11 cellular contexts compared by ENCODE assay signal in the genomic region with DNA sequence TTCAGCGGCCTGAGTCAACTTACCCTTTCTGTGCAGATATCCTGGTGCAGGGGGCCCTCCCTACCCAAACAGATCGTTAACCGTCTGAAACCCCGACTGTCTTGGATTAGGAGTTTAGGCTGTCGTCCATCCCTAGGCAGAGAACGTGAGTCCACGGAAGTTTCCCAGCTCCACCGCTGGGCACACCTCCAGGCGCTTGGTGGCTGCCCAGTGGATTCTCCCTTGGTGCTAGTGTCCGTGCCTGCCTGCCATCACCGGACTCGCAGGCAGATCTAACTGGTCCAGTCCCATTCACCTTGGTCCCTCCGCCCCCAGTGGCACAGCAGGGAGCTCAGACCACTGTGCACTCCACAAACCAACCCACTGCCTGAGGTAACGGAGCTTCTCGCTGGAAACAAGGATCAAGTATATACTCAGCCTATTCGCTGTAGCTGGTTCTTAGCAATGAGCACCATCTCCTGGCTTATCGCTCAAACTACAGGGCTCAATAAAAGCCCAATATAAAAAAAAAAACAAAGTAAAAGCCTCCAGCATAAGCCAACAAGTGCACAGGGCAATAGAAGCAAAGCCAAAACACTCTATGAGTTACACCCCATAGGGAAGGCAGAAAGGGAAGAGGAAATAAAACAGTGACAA.
DNase-seq lines count a peak whose midpoint lies in the region; ATAC-seq, FAIRE-seq and TF ChIP-seq lines count a peak whose summit lies in the region.
"Had no signal": no experiment of that assay in that cellular context is flagged by ENCODE, and none has a peak within 500 bp of the region (broad histone marks: within the 10 kb centered on the region; RNA-seq: fewer than 3 reads in every experiment).

No MANE protein-coding gene starts in this region.

- H3K9ac ChIP-seq in astrocyte (ENCODE audit: low read length) (no peak overlapping the region), liver (ENCODE audit: low read depth in 1 of 2, low read length in 2 of 2) (no peak overlapping the region)

- ATAC-seq in sciatic nerve: no peak

- no peak overlapping the region for H3K4me2 ChIP-seq in astrocyte (ENCODE audit: low read length)

- H3K4me1 ChIP-seq in astrocyte (ENCODE audit: insufficient read depth, low read length): no peaks in the 10 kb centered on the region
- peaks cover 0 to 2% (median 0%) of the 10 kb centered on the region in 4 donors for H3K4me1 ChIP-seq in liver (ENCODE audit: control insufficient read depth in 4 of 4, insufficient read depth in 4 of 4, low read length in 3 of 4)
- H3K4me1 ChIP-seq: prostate gland, SJCRH30 had no signal

- TF ChIP-seq CTCF in astrocyte (IDR thresholded peaks at IDR 0.05; ENCODE audit: insufficient read depth, low read depth, low read length) (peak; percentile 42), liver (IDR thresholded peaks at IDR 0.05; ENCODE audit: low read depth, low read length, missing input control) (peak; percentile 38)

- H3K27me3 ChIP-seq in astrocyte (ENCODE audit: insufficient read depth, low read length): no peaks in the 10 kb centered on the region
- no peaks in the 10 kb centered on the region for H3K27me3 ChIP-seq in liver (ENCODE audit: control insufficient read depth in 4 of 4, insufficient read depth in 4 of 4, low read length in 3 of 4)
- H3K27me3 ChIP-seq: dorsolateral prefrontal cortex, SJCRH30 had no signal

- H3K27me3 Mint-ChIP-seq in astrocyte (ENCODE audit: low read depth, unreplicated experiment): no peaks in the 10 kb centered on the region

- H3K9me3 ChIP-seq in astrocyte (ENCODE audit: insufficient read depth, low read depth, low read length): no peaks in the 10 kb centered on the region
- no peaks in the 10 kb centered on the region for H3K9me3 ChIP-seq in liver (ENCODE audit: control insufficient read depth in 4 of 4, low read length in 3 of 4)
- H3K9me3 ChIP-seq: prostate gland, SJCRH30 had no signal

- 30% methylated on average over 17 of the region's 17 CpGs for WGBS in liver

- H3K4me1 Mint-ChIP-seq in astrocyte (ENCODE audit: low read depth, unreplicated experiment): peaks cover 3% of the 10 kb centered on the region

- peak in 1 of 2 donors; percentile 85 for TF ChIP-seq RAD21 in liver (IDR thresholded peaks at IDR 0.05)

- no peaks in the 10 kb centered on the region for H3K36me3 Mint-ChIP-seq in astrocyte (ENCODE audit: low read depth, unreplicated experiment)

- no peak overlapping the region for H3K27ac ChIP-seq in astrocyte (ENCODE audit: low read depth, low read length)
- H3K27ac ChIP-seq in liver (ENCODE audit: low read depth in 1 of 2, low read length in 2 of 2): no peak overlapping the region
- H3K27ac ChIP-seq: dorsolateral prefrontal cortex, prostate gland, SJCRH30 had no signal

- no peak for FAIRE-seq in astrocyte (lab: Jason Lieb, UNC)

- H3K36me3 ChIP-seq in astrocyte (ENCODE audit: insufficient read depth, low read length) (no peaks in the 10 kb centered on the region), liver (ENCODE audit: control insufficient read depth in 4 of 4, insufficient read depth in 3 of 4, low read depth in 1 of 4, low read length in 3 of 4) (no peaks in the 10 kb centered on the region)
- H3K36me3 ChIP-seq: prostate gland, SJCRH30 had no signal

- no peak overlapping the region for H3K27ac Mint-ChIP-seq in astrocyte (ENCODE audit: unreplicated experiment)

- H3K9me3 Mint-ChIP-seq in astrocyte (ENCODE audit: unreplicated experiment): no peaks in the 10 kb centered on the region

- H2AFZ ChIP-seq in astrocyte (ENCODE audit: low read depth, low read length): no peak overlapping the region

- no peaks in the 10 kb centered on the region for H3K79me2 ChIP-seq in astrocyte (ENCODE audit: insufficient read depth, low read length)

- H3K4me3 Mint-ChIP-seq in astrocyte (ENCODE audit: unreplicated experiment): no peak overlapping the region

- intact Hi-C loops in sciatic nerve (cut with DNase I): no loop called here

- H3K4me3 ChIP-seq in astrocyte (ENCODE audit: insufficient read depth, low read depth, low read length) (no peak overlapping the region), liver (ENCODE audit: low read depth in 1 of 3, low read length in 3 of 3) (peak overlapping the region in 1 of 3 donors; percentile 47)
- H3K4me3 ChIP-seq: dorsolateral prefrontal cortex, prostate gland, SJCRH30 had no signal

- DNase-seq in D341Med (ENCODE audit: low spot score) (peak; percentile 46), H4 (ENCODE audit: low spot score) (peak; percentile 19), astrocyte (ENCODE audit: low read depth) (no peak), germinal center (ENCODE audit: low spot score) (no peak), sciatic nerve (ENCODE audit: low spot score) (no peak), Kasumi-1 (lab: John Stamatoyannopoulos, UW) (no peak)
- DNase-seq: activated T-cell treated with anti-CD3 and anti-CD28 coated beads, Interleukin-2, amount 50 U/mL, for 48 hours; dorsolateral prefrontal cortex; SJCRH30 had no signal

- H4K20me1 ChIP-seq in astrocyte (ENCODE audit: insufficient read depth, low read length): no peaks in the 10 kb centered on the region

TF ChIP-seq in liver, 16 proteins besides CTCF, POLR2A, EP300 and RAD21:
- no peak for TF ChIP-seq SP1 (IDR thresholded peaks at IDR 0.05)
- TF ChIP-seq HNF4A (conservative IDR thresholded peaks at IDR 0.05): no peak
- TF ChIP-seq MAX (IDR thresholded peaks at IDR 0.05): no peak
- TF ChIP-seq ZBTB33 (IDR thresholded peaks at IDR 0.05): no peak
- no peak for TF ChIP-seq EGR1 (IDR thresholded peaks at IDR 0.05; ENCODE audit: low read depth in 2 of 2)
- TF ChIP-seq GABPA (IDR thresholded peaks at IDR 0.05 in 1 of 2, conservative IDR thresholded peaks at IDR 0.05 in 1 of 2): no peak
- TF ChIP-seq, protein P1, sequence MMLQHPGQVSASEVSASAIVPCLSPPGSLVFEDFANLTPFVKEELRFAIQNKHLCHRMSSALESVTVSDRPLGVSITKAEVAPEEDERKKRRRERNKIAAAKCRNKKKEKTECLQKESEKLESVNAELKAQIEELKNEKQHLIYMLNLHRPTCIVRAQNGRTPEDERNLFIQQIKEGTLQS (IDR thresholded peaks at IDR 0.05): no peak
- no peak for TF ChIP-seq HNF4G (IDR thresholded peaks at IDR 0.05)
- no peak for TF ChIP-seq RXRA (IDR thresholded peaks at IDR 0.05)
- no peak for TF ChIP-seq NR2F2 (IDR thresholded peaks at IDR 0.05)
- no peak for TF ChIP-seq FOXA1 (IDR thresholded peaks at IDR 0.05)
- no peak for TF ChIP-seq TAF1 (conservative IDR thresholded peaks at IDR 0.05)
- no peak for TF ChIP-seq JUND (IDR thresholded peaks at IDR 0.05)
- no peak for TF ChIP-seq REST (IDR thresholded peaks at IDR 0.05)
- no peak for TF ChIP-seq YY1 (IDR thresholded peaks at IDR 0.05)
- no peak for TF ChIP-seq FOXA2 (IDR thresholded peaks at IDR 0.05)

Comparison
In these comparisons a context has a peak if more than half of its experiments do, and no peak if none do; other contexts are left out.
1. DNase-seq: peak in D341Med (single experiment) and H4 (single experiment); none in astrocyte (single experiment), germinal center (single experiment), sciatic nerve (single experiment) and Kasumi-1 (0 of 2).